8 cellular contexts compared by ENCODE assay signal in genomic region chr12:111673503-111673902, GRCh38. TPM values are rescaled to one million over a fixed set of nuclear protein-coding genes. Genes with fewer than 3 reads are reported as not detected.
DNase-seq lines count a peak whose midpoint lies in the region; ATAC-seq and TF ChIP-seq lines count a peak whose summit lies in the region.

No MANE protein-coding gene starts in this region.

- H3K36me3 ChIP-seq in cardiac muscle cell: peaks cover 47% of the 10 kb centered on the region
- peaks cover 55 to 90% (median 76%) of the 10 kb centered on the region in 3 donors for H3K36me3 ChIP-seq in tibial artery

- H3K27ac ChIP-seq in cardiac muscle cell (no peak overlapping the region), tibial artery (peak overlapping the region in 1 of 2 donors; percentile 19)

- TF ChIP-seq CTCF in cardiac muscle cell (IDR thresholded peaks at IDR 0.05; ENCODE audit: low read depth, low read length) (peak; percentile 69), fibroblast of mammary gland (conservative IDR thresholded peaks at IDR 0.05; ENCODE audit: control insufficient read depth, insufficient read depth, low read depth, low read length) (peak; percentile 64), tibial artery (IDR thresholded peaks at IDR 0.05) (peak; percentile 28 to 36)

- DNase-seq in cardiac muscle cell (ENCODE audit: low read depth in 1 of 2, low spot score in 1 of 2): peak; percentile 54 to 65
- DNase-seq in cardiac septum (ENCODE audit: low spot score): no peak
- peak; percentile 23 for DNase-seq in RPMI8226
- peak; percentile 55 for DNase-seq in fibroblast of mammary gland (ENCODE audit: low read depth)
- DNase-seq in tibial artery: no peak
- DNase-seq in DMS79 treated with DMSO at 0.1 percent for 48 hours (lab: John Stamatoyannopoulos, UW): no peak
- no peak for DNase-seq in activated CD4-positive, alpha-beta T cell treated with anti-CD3 and anti-CD28 coated beads, Interleukin-2, amount 50 U/mL, for 48 hours

- H3K4me3 ChIP-seq in cardiac muscle cell (no peak overlapping the region), fibroblast of mammary gland (ENCODE audit: control insufficient read depth, low read depth, low read length) (no peak overlapping the region), tibial artery (no peak overlapping the region)

- intact Hi-C loops in cardiac septum (cut with DNase I) (loop anchor here (10.0 kb wide), 1 partner anchor 149 kb away; no protein-coding TSS in a partner anchor), tibial artery (cut with DNase I; ENCODE audit: low total_unique reads) (loop anchor here (10.0 kb wide), 1 partner anchor 279 kb away; no protein-coding TSS in a partner anchor)

- H3K9me3 ChIP-seq in cardiac muscle cell (ENCODE audit: low read depth) (no peaks in the 10 kb centered on the region), tibial artery (no peaks in the 10 kb centered on the region)

- ATAC-seq in GM21381 (IDR thresholded peaks at IDR 0.05; ENCODE audit: unreplicated experiment): no peak

- no peaks in the 10 kb centered on the region for H3K27me3 ChIP-seq in cardiac muscle cell
- H3K27me3 ChIP-seq in tibial artery: no peaks in the 10 kb centered on the region

- H3K4me1 ChIP-seq in cardiac muscle cell (ENCODE audit: low read depth): no peaks in the 10 kb centered on the region
- peaks cover 0 to 11% (median 5%) of the 10 kb centered on the region in 4 donors for H3K4me1 ChIP-seq in tibial artery

RNA-seq across cellular contexts. Expression of gene BRAP, which starts 12.3 kb away (rescaled TPM):
- 14.9 and 18.4 TPM in 2 replicates for total RNA-seq in cardiac muscle cell
- 23.9 and 24.4 TPM in 2 replicates for polyA plus RNA-seq in cardiac muscle cell
- 13.9 TPM for total RNA-seq in cardiac septum

RNA-seq across cellular contexts. Expression of gene ACAD10, which starts 12.3 kb away (rescaled TPM):
- total RNA-seq in cardiac muscle cell (32.8 and 46.8 TPM in 2 replicates), cardiac septum (30.8 TPM)
- polyA plus RNA-seq in cardiac muscle cell: 33.6 and 49.6 TPM in 2 replicates

Comparison
In these comparisons a context has a peak if more than half of its experiments do, and no peak if none do; other contexts are left out.
1. DNase-seq: peak in cardiac muscle cell (2 of 2), RPMI8226 (single experiment) and fibroblast of mammary gland (single experiment); none in cardiac septum (single experiment), tibial artery (0 of 2), DMS79 treated with DMSO at 0.1 percent for 48 hours (single experiment) and activated CD4-positive, alpha-beta T cell treated with anti-CD3 and anti-CD28 coated beads, Interleukin-2, amount 50 U/mL, for 48 hours (0 of 2).
2. Peak in every context shown above with its lines, with median percentiles within 50 percentile points of each other: CTCF ChIP-seq.